Comparison of ENCODE assay signal across 8 cellular contexts in the genomic region with DNA sequence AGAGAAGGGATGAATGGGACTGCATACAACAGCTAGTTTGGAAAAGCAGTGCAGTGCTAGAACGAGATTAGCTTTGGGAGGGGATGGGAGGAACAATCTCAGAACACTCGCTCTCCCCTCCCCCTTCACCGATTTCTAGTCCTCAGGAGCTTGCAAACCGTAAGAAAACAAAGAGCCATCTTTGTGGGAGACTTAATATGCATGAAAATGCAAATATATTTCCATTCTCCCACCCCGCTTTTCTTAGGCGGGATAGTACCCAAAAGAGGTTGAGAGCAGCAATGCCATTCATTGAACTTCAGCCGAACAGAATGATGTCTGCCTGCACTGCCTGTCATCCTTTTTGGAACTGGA. TPM values are rescaled to one million over a fixed set of nuclear protein-coding genes. Genes with fewer than 3 reads are reported as not detected.
DNase-seq lines count a peak whose midpoint lies in the region; ATAC-seq and TF ChIP-seq lines count a peak whose summit lies in the region.

No MANE protein-coding gene starts in this region.

- no peaks in the 10 kb centered on the region for H3K27me3 Mint-ChIP-seq in CD4-positive, alpha-beta T cell

- H3K4me3 ChIP-seq in LNCaP clone FGC (ENCODE audit: low read depth, low read length) (peak overlapping the region; percentile 73), ectodermal cell (ENCODE audit: insufficient read depth, low read depth, low read length) (peak overlapping the region; percentile 98), neural cell (ENCODE audit: low read length) (peak overlapping the region; percentile 99)

- TF ChIP-seq CTCF in CD4-positive, alpha-beta T cell (IDR thresholded peaks at IDR 0.05): no peak
- TF ChIP-seq CTCF in LNCaP clone FGC (IDR thresholded peaks at IDR 0.05; ENCODE audit: control insufficient read depth, extremely low read depth, insufficient read depth): no peak
- TF ChIP-seq CTCF in neural cell (IDR thresholded peaks at IDR 0.05; ENCODE audit: poor library complexity, severe bottlenecking): no peak

- peaks cover 31% of the 10 kb centered on the region for H3K36me3 ChIP-seq in ectodermal cell (ENCODE audit: control insufficient read depth, insufficient read depth, low read length)
- H3K36me3 ChIP-seq in neural cell (ENCODE audit: insufficient read depth, low read length): no peaks in the 10 kb centered on the region

- TF ChIP-seq EP300 in neural cell (conservative IDR thresholded peaks at IDR 0.05; ENCODE audit: poor library complexity, severe bottlenecking): no peak

- H3K4me2 ChIP-seq in neural cell (ENCODE audit: low read length): peak overlapping the region; percentile 90

- no peaks in the 10 kb centered on the region for H3K27me3 ChIP-seq in CD4-positive, alpha-beta T cell (ENCODE audit: control insufficient read depth, insufficient read depth, low read length)
- H3K27me3 ChIP-seq in ectodermal cell (ENCODE audit: control insufficient read depth, insufficient read depth, low read length, poor library complexity, severe bottlenecking): no peaks in the 10 kb centered on the region
- no peaks in the 10 kb centered on the region for H3K27me3 ChIP-seq in neural cell (ENCODE audit: insufficient read depth, low read depth, low read length)

- H3K79me2 ChIP-seq in neural cell (replicated peaks; ENCODE audit: insufficient read depth, low read length): peaks cover 43% of the 10 kb centered on the region

- peak overlapping the region; percentile 92 for H3K9ac ChIP-seq in neural cell (ENCODE audit: low read length)

- peaks cover 20% of the 10 kb centered on the region for H3K4me1 Mint-ChIP-seq in CD4-positive, alpha-beta T cell (ENCODE audit: low read depth)

- CTCF ChIA-PET in CD4-positive, alpha-beta T cell (lab: Charles Lee): interaction anchor here (1.0 kb wide), 1 partner anchor 131 kb away, joined by 3 read pairs; no protein-coding TSS in a partner anchor

- no peaks in the 10 kb centered on the region for H3K9me3 ChIP-seq in CD4-positive, alpha-beta T cell (ENCODE audit: control insufficient read depth, low read length)
- H3K9me3 ChIP-seq in ectodermal cell (ENCODE audit: control insufficient read depth, low read length) (no peaks in the 10 kb centered on the region), neural cell (ENCODE audit: low read length) (no peaks in the 10 kb centered on the region)

- no peak overlapping the region for H2AFZ ChIP-seq in neural cell (ENCODE audit: low read depth, low read length)

- H3K36me3 Mint-ChIP-seq in CD4-positive, alpha-beta T cell (ENCODE audit: low read depth): peaks cover 26% of the 10 kb centered on the region

- no peak for DNase-seq in CD4-positive, alpha-beta T cell
- DNase-seq in LNCaP clone FGC (ENCODE audit: low read depth) (no peak), activated gamma-delta T cell (lab: John Stamatoyannopoulos, UW) (no peak), SKM-1 (lab: John Stamatoyannopoulos, UW; ENCODE audit: unreplicated experiment) (no peak), hippocampal formation (lab: John Stamatoyannopoulos, UW) (no peak)
- DNase-seq in activated CD8-positive, alpha-beta memory T cell treated with anti-CD3 and anti-CD28 coated beads, Interleukin-2, amount 50 U/mL, for 4 hours: no peak

- intact Hi-C loops in CD4-positive, alpha-beta T cell (cut with DNase I, micrococcal nuclease): loop anchor here in 1 of 2 experiments (2.0 to 5.0 kb wide), 2 partner anchors 46 to 142 kb away; a partner anchor contains a TSS

- no peaks in the 10 kb centered on the region for H3K9me2 ChIP-seq in neural cell (ENCODE audit: insufficient read depth, low read length)

- no peaks in the 10 kb centered on the region for H3K9me3 Mint-ChIP-seq in CD4-positive, alpha-beta T cell

- peaks cover 5% of the 10 kb centered on the region for H3F3A ChIP-seq in neural cell (ENCODE audit: insufficient read depth, low read length, poor library complexity, severe bottlenecking)

- H4K20me1 ChIP-seq in neural cell (ENCODE audit: insufficient read depth): no peaks in the 10 kb centered on the region

- TF ChIP-seq RAD21 in neural cell (conservative IDR thresholded peaks at IDR 0.05): no peak

- H3K4me1 ChIP-seq in ectodermal cell (ENCODE audit: control insufficient read depth, insufficient read depth, low read length): peaks cover 20% of the 10 kb centered on the region

- 4 to 6% methylated on average over 7 of the region's 7 CpGs for WGBS in ectodermal cell, 2 experiments

- POLR2A ChIA-PET in CD4-positive, alpha-beta T cell (lab: Charles Lee): interaction anchor here (0.6 kb wide), 1 partner anchor 133 kb away, joined by 4 read pairs; a partner anchor contains a TSS

- peak overlapping the region; percentile 1 for H3K27ac Mint-ChIP-seq in CD4-positive, alpha-beta T cell

- H3K4me3 Mint-ChIP-seq in CD4-positive, alpha-beta T cell: peak overlapping the region; percentile 70

- ATAC-seq in CD4-positive, alpha-beta T cell (ENCODE audit: poor library complexity): no peak

- H3K27ac ChIP-seq in CD4-positive, alpha-beta T cell (ENCODE audit: low read depth, low read length): no peak overlapping the region
- H3K27ac ChIP-seq in ectodermal cell (ENCODE audit: insufficient read depth, low read depth, low read length, poor library complexity, severe bottlenecking) (no peak overlapping the region), neural cell (ENCODE audit: low read length) (peak overlapping the region; percentile 80)

TF ChIP-seq in neural cell, 6 proteins besides CTCF, POLR2A, EP300 and RAD21:
- no peak for TF ChIP-seq TAF1 (IDR thresholded peaks at IDR 0.05; ENCODE audit: low read depth)

RNA-seq across cellular contexts. Expression of a gene that starts 1.1 kb away (rescaled TPM):
- total RNA-seq in CD4-positive, alpha-beta T cell: 1 to 10 TPM; 4.0 to 4.8 TPM
- 86.7 TPM for polyA plus RNA-seq in ectodermal cell (2013, experiment 1 of 4)
- 87.0 TPM for polyA plus RNA-seq in ectodermal cell (2013, experiment 2 of 4)
- polyA plus RNA-seq in ectodermal cell (2013, experiment 3 of 4): 59.7 TPM
- polyA plus RNA-seq in ectodermal cell (2013, experiment 4 of 4): 64.9 TPM
- 20.3 and 27.2 TPM in 2 replicates for polyA plus RNA-seq in neural cell
- 27.4 and 33.8 TPM in 2 replicates for polyA minus RNA-seq in neural cell

RNA-seq across cellular contexts. Expression of a gene that starts 24.6 kb away (rescaled TPM):
- total RNA-seq in CD4-positive, alpha-beta T cell: 10 to 100 TPM; 18.4 to 21.0 TPM
- polyA plus RNA-seq in ectodermal cell (2013, experiment 1 of 4): 35.8 TPM
- polyA plus RNA-seq in ectodermal cell (2013, experiment 2 of 4): 38.6 TPM
- 26.4 TPM for polyA plus RNA-seq in ectodermal cell (2013, experiment 3 of 4)
- polyA plus RNA-seq in ectodermal cell (2013, experiment 4 of 4): 26.1 TPM
- 5.2 and 11.3 TPM in 2 replicates for polyA plus RNA-seq in neural cell
- 19.2 and 21.8 TPM in 2 replicates for polyA minus RNA-seq in neural cell

RNA-seq across cellular contexts. Expression of a gene that starts 45.8 kb away (rescaled TPM):
- total RNA-seq in CD4-positive, alpha-beta T cell: 1 to 10 TPM in 1 of 2 experiments, under 1 TPM in 1; 0.95 to 1.0 TPM
- polyA plus RNA-seq in ectodermal cell (2013, experiment 1 of 4): 31.2 TPM
- 38.0 TPM for polyA plus RNA-seq in ectodermal cell (2013, experiment 2 of 4)
- polyA plus RNA-seq in ectodermal cell (2013, experiment 3 of 4): 31.6 TPM
- polyA plus RNA-seq in ectodermal cell (2013, experiment 4 of 4): 32.6 TPM
- 82.5 and 103 TPM in 2 replicates for polyA plus RNA-seq in neural cell
- polyA minus RNA-seq in neural cell: 110 and 123 TPM in 2 replicates
